In the genomic region with DNA sequence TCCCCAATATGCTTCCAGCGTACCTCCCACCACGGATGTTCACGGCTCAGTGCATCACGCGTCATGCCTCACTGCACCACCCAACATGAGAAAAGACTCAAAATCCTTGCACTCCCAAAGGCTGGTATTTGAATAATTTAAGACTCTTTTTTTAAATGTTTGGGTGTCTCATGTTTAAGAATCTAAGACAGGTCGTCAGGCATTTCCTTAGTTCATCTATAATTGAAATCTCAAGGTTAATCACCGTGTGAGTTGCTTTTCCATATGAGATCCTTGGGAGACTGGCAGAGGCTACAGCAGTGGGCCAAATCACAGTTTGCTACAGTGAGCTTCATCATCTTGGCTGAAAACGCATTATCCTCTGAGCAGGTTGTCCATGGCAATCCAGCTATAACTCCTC, we compare ENCODE assay signal across 15 cellular contexts.
"Had no signal": no experiment of that assay in that cellular context is flagged by ENCODE, and none has a peak within 500 bp of the region (broad histone marks: within the 10 kb centered on the region; RNA-seq: fewer than 3 reads in every experiment).

No MANE protein-coding gene starts in this region.

- H3K36me3 ChIP-seq: colonic mucosa, right atrium auricular region had no signal

- H3K9me3 ChIP-seq: colonic mucosa, right atrium auricular region had no signal

- H3K27me3 ChIP-seq: colonic mucosa, hepatocyte, right atrium auricular region had no signal

- DNase-seq: colonic mucosa; dermis blood vessel endothelial cell; foreskin melanocyte; head of caudate nucleus; kidney; mammary epithelial cell; naive thymus-derived CD4-positive, alpha-beta T cell; posterior cingulate gyrus; stimulated activated CD4-positive, alpha-beta T cell treated with anti-CD3 and anti-CD28 coated beads, Interleukin-2, amount 100 ng/mL, for 48 hours; stimulated activated naive CD4-positive, alpha-beta T cell treated with Interleukin-2 at 50 U/mL for 16 hours; trophoblast cell had no signal

- H3K4me1 ChIP-seq: colonic mucosa, right atrium auricular region had no signal

- H3K4me3 ChIP-seq: colonic mucosa, hepatocyte, right atrium auricular region, smooth muscle cell had no signal

- H3K27ac ChIP-seq: colonic mucosa, hepatocyte, right atrium auricular region had no signal

- ATAC-seq: left lobe of liver; naive thymus-derived CD4-positive, alpha-beta T cell had no signal
